15 cellular contexts compared by ENCODE assay signal in genomic region chr2:120587326-120587996, GRCh38.
DNase-seq lines count a peak whose midpoint lies in the region; ATAC-seq and TF ChIP-seq lines count a peak whose summit lies in the region.
"Had no signal": no experiment of that assay in that cellular context is flagged by ENCODE, and none has a peak within 500 bp of the region (broad histone marks: within the 10 kb centered on the region; RNA-seq: fewer than 3 reads in every experiment).

No MANE protein-coding gene starts in this region.

- H3K27ac Mint-ChIP-seq in neural crest cell (ENCODE audit: unreplicated experiment) (no peak overlapping the region), Caco-2 (ENCODE audit: unreplicated experiment) (no peak overlapping the region)
- H3K27ac Mint-ChIP-seq: natural killer cell treated with Interleukin-12 subunit alpha and Interleukin-12 subunit beta and Interleukin-15 and Interleukin-18, amount 100 ng/mL, for 72 hours had no signal

- no TSS peak for BruUV-seq in Caco-2 (replicated peaks; lab: Mats Ljungman, UMichigan)

- H3K9me3 Mint-ChIP-seq in neural crest cell (no peaks in the 10 kb centered on the region), Caco-2 (ENCODE audit: unreplicated experiment) (no peaks in the 10 kb centered on the region)
- H3K9me3 Mint-ChIP-seq: natural killer cell treated with Interleukin-12 subunit alpha and Interleukin-12 subunit beta and Interleukin-15 and Interleukin-18, amount 100 ng/mL, for 72 hours had no signal

- H3K36me3 ChIP-seq in NT2/D1 (ENCODE audit: insufficient read depth, insufficient read length, low read length) (no peaks in the 10 kb centered on the region), Caco-2 (ENCODE audit: control insufficient read depth, insufficient read depth, low read length) (no peaks in the 10 kb centered on the region)
- H3K36me3 ChIP-seq: gastroesophageal sphincter, left lung, transverse colon had no signal

- H3K9me3 ChIP-seq in NT2/D1 (ENCODE audit: insufficient read depth, low read length) (peaks cover 8% of the 10 kb centered on the region), Caco-2 (no peaks in the 10 kb centered on the region)
- H3K9me3 ChIP-seq: left lung, transverse colon had no signal

- CTCF ChIA-PET in Caco-2 (lab: Charles Lee): no interaction called here

- POLR2A ChIA-PET in Caco-2 (lab: Charles Lee): no interaction called here

- DNase-seq in COLO668 (lab: John Stamatoyannopoulos, UW; ENCODE audit: unreplicated experiment) (peak; percentile 48), NT2/D1 (ENCODE audit: low read depth, low spot score) (peak; percentile 46), left ventricle myocardium superior (peak; percentile 39), neural crest cell (ENCODE audit: low read depth, low spot score) (peak; percentile 35), Caco-2 (no peak), NCI-H128 (lab: John Stamatoyannopoulos, UW; ENCODE audit: unreplicated experiment) (no peak), omental fat pad (ENCODE audit: low spot score) (no peak), DMS153 treated with DMSO at 0.1 percent for 48 hours (lab: John Stamatoyannopoulos, UW; ENCODE audit: unreplicated experiment) (no peak)
- DNase-seq: activated effector memory CD4-positive, alpha-beta T cell treated with anti-CD3 and anti-CD28 coated beads, Interleukin-2, amount 50 U/mL, for 16 hours; NCI-H226; transverse colon had no signal

- TF ChIP-seq CTCF in neural crest cell (conservative IDR thresholded peaks at IDR 0.05) (peak; percentile 18), Caco-2 (IDR thresholded peaks at IDR 0.05; ENCODE audit: insufficient read depth in 1 of 2, low read depth in 1 of 2, low read length in 1 of 2, severe bottlenecking in 1 of 2, unreplicated experiment in 1 of 2) (no peak), omental fat pad (IDR thresholded peaks at IDR 0.05) (no peak)

- peak overlapping the region; percentile 34 for H3K4me3 ChIP-seq in NT2/D1 (ENCODE audit: insufficient read length, low read depth)
- no peak overlapping the region for H3K4me3 ChIP-seq in Caco-2 (ENCODE audit: low read depth, low read length)
- H3K4me3 ChIP-seq: left lung, skin epidermis had no signal

- peaks cover 19% of the 10 kb centered on the region for H3K4me1 ChIP-seq in NT2/D1 (ENCODE audit: insufficient read depth, insufficient read length)
- peaks cover 9% of the 10 kb centered on the region for H3K4me1 ChIP-seq in Caco-2

- H3K9ac ChIP-seq in NT2/D1 (ENCODE audit: insufficient read length, low read depth): peak overlapping the region; percentile 73

- H3K36me3 Mint-ChIP-seq in neural crest cell (ENCODE audit: low read depth) (no peaks in the 10 kb centered on the region), Caco-2 (ENCODE audit: insufficient read depth, unreplicated experiment) (no peaks in the 10 kb centered on the region)
- H3K36me3 Mint-ChIP-seq: natural killer cell treated with Interleukin-12 subunit alpha and Interleukin-12 subunit beta and Interleukin-15 and Interleukin-18, amount 100 ng/mL, for 72 hours had no signal

- peak overlapping the region; percentile 16 for H3K4me3 Mint-ChIP-seq in neural crest cell
- no peak overlapping the region for H3K4me3 Mint-ChIP-seq in Caco-2 (ENCODE audit: unreplicated experiment)
- H3K4me3 Mint-ChIP-seq: natural killer cell treated with Interleukin-12 subunit alpha and Interleukin-12 subunit beta and Interleukin-15 and Interleukin-18, amount 100 ng/mL, for 72 hours had no signal

- H3K27me3 Mint-ChIP-seq in neural crest cell (ENCODE audit: low read depth) (peaks cover 64% of the 10 kb centered on the region), Caco-2 (ENCODE audit: insufficient read depth, unreplicated experiment) (no peaks in the 10 kb centered on the region)

- intact Hi-C loops in left ventricle myocardium superior (cut with micrococcal nuclease): loop anchor here (10.0 kb wide), 1 partner anchor 87 kb away; no protein-coding TSS in a partner anchor
- intact Hi-C loops in Caco-2 (cut with micrococcal nuclease; ENCODE audit: unreplicated experiment): no loop called here

- H3K4me1 Mint-ChIP-seq in neural crest cell (peaks cover 25% of the 10 kb centered on the region), Caco-2 (ENCODE audit: low read depth, unreplicated experiment) (peaks cover 18% of the 10 kb centered on the region)

- peak; percentile 58 for ATAC-seq in left ventricle myocardium superior
- no peak for ATAC-seq in omental fat pad (ENCODE audit: low FRiP score)
- ATAC-seq: gastroesophageal sphincter; natural killer cell treated with Interleukin-12 subunit alpha and Interleukin-12 subunit beta and Interleukin-15 and Interleukin-18, amount 100 ng/mL, for 72 hours had no signal

- H3K27me3 ChIP-seq in NT2/D1 (ENCODE audit: insufficient read depth, insufficient read length) (peaks cover 80% of the 10 kb centered on the region), Caco-2 (replicated peaks; ENCODE audit: control insufficient read depth, insufficient read depth, low read length) (no peaks in the 10 kb centered on the region)

Comparison
In these comparisons a context has a peak if more than half of its experiments do, and no peak if none do; other contexts are left out.
1. DNase-seq: peak in COLO668 (single experiment), NT2/D1 (single experiment), left ventricle myocardium superior (single experiment) and neural crest cell (single experiment); none in Caco-2 (0 of 2), NCI-H128 (single experiment), omental fat pad (single experiment) and DMS153 treated with DMSO at 0.1 percent for 48 hours (single experiment).